ENCODE assay signal across 8 cellular contexts in the genomic region with DNA sequence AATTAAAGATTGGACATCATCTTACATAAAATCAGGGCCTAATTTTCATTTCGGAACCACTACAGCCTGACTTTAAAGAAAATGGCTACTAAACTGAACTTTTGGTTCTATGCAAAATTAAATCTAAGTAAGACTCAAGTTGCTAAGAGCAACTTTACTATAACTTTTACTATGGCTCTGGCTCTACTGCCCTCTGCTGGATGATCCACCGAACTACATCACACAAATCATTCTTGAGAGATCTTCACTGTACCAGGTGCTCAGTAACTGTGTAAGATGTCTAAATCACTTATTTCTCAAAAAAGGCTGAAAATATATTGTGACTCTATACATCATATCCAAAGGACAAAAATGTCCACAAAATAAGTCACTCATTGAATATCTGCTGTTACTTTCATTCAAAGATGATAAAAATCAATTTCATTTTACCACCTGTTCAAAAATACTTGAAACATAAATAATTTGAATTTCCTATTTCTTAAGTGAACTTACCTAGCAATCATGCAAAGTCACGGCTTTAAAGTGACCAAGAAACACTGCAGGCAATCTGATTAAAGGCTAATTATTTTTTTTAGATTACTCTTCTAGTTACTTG. TPM values are rescaled to one million over a fixed set of nuclear protein-coding genes. Genes with fewer than 3 reads are reported as not detected.
DNase-seq lines count a peak whose midpoint lies in the region; ATAC-seq and TF ChIP-seq lines count a peak whose summit lies in the region.

No MANE protein-coding gene starts in this region.

- H4K8ac ChIP-seq in trophoblast cell (ENCODE audit: low read depth, low read length): no peak overlapping the region

- H3K4ac ChIP-seq in trophoblast cell (ENCODE audit: low read depth, low read length): no peak overlapping the region

- no peaks in the 10 kb centered on the region for H3K4me1 ChIP-seq in CD8-positive, alpha-beta memory T cell (ENCODE audit: insufficient read depth, low read length)
- H3K4me1 ChIP-seq in trophoblast cell (ENCODE audit: control insufficient read depth in 1 of 2, insufficient read depth in 2 of 2, low read length in 2 of 2) (peaks cover 0 to 4% of the 10 kb centered on the region in 2 experiments), vagina (peaks cover 3% of the 10 kb centered on the region)

- no peak overlapping the region for H2BK120ac ChIP-seq in trophoblast cell (ENCODE audit: insufficient read depth, low read length, poor library complexity)

- H3K9me3 Mint-ChIP-seq in CD8-positive, alpha-beta memory T cell: no peaks in the 10 kb centered on the region

- peak; percentile 41 to 69 (median 51) for DNase-seq in CD8-positive, alpha-beta memory T cell
- DNase-seq in HL-60 (ENCODE audit: low read depth in 1 of 2, low spot score in 1 of 2) (peak; percentile 37 to 45), RWPE1 (ENCODE audit: low spot score) (peak; percentile 65), foreskin melanocyte (peak; percentile 50), trophoblast cell (peak; percentile 68 to 89), vagina (ENCODE audit: extremely low spot score in 2 of 2) (no peak)
- DNase-seq in activated effector memory CD4-positive, alpha-beta T cell treated with Interleukin-2 at 50 U/mL for 16 hours: peak; percentile 37

- CTCF ChIA-PET in CD8-positive, alpha-beta memory T cell (lab: Charles Lee): interaction anchor here (0.8 to 2.8 kb wide), 5 partner anchors 8 to 148 kb away, joined by 3 to 24 read pairs (median 8); a partner anchor contains a TSS
- CTCF ChIA-PET in RWPE1 (lab: Yijun Ruan, JAX): interaction anchor here (0.6 to 3.5 kb wide), 8 partner anchors 9 to 1114 kb away, joined by 3 to 40 read pairs (median 3); a partner anchor contains a TSS

- H2BK5ac ChIP-seq in trophoblast cell (ENCODE audit: low read depth, low read length, poor library complexity): no peak overlapping the region

- no peak overlapping the region for H3K23ac ChIP-seq in trophoblast cell (ENCODE audit: low read length)

- intact Hi-C loops in vagina (cut with DNase I): loop anchor here (10.0 kb wide), 1 partner anchor 151 kb away; no protein-coding TSS in a partner anchor

- POLR2A ChIA-PET in CD8-positive, alpha-beta memory T cell (lab: Charles Lee): interaction anchor here (0.6 kb wide), 1 partner anchor 1126 kb away, joined by 5 read pairs; no protein-coding TSS in a partner anchor
- POLR2A ChIA-PET in RWPE1 (lab: Yijun Ruan, JAX; ENCODE audit: low non-redundant PET): no interaction called here

- H3K27me3 ChIP-seq in CD8-positive, alpha-beta memory T cell (ENCODE audit: insufficient read depth, low read length, poor library complexity, severe bottlenecking): no peaks in the 10 kb centered on the region
- H3K27me3 ChIP-seq in HL-60 (ENCODE audit: insufficient read depth, poor library complexity, severe bottlenecking) (no peaks in the 10 kb centered on the region), trophoblast cell (ENCODE audit: insufficient read depth, low read length) (no peaks in the 10 kb centered on the region), vagina (no peaks in the 10 kb centered on the region)

- ATAC-seq in GM19395 (IDR thresholded peaks at IDR 0.05; ENCODE audit: unreplicated experiment): peak; percentile 93

- no peak overlapping the region for H3K4me2 ChIP-seq in trophoblast cell (ENCODE audit: low read length)

- TF ChIP-seq POLR2A in vagina (IDR thresholded peaks at IDR 0.05): no peak

- peaks cover 0 to 2% (median 0%) of the 10 kb centered on the region in 3 donors for H3K4me1 Mint-ChIP-seq in CD8-positive, alpha-beta memory T cell

- no peak overlapping the region for H2AFZ ChIP-seq in trophoblast cell (ENCODE audit: insufficient read depth, low read length, poor library complexity)

- H3K14ac ChIP-seq in trophoblast cell (ENCODE audit: low read length): no peak overlapping the region

- no peaks in the 10 kb centered on the region for H3K27me3 Mint-ChIP-seq in CD8-positive, alpha-beta memory T cell

- peak overlapping the region in 2 of 8 donors; percentile 30 to 44 for H3K27ac Mint-ChIP-seq in CD8-positive, alpha-beta memory T cell

- H3K4me3 Mint-ChIP-seq in CD8-positive, alpha-beta memory T cell: no peak overlapping the region

- peaks cover 12% of the 10 kb centered on the region for H3K36me3 ChIP-seq in CD8-positive, alpha-beta memory T cell (ENCODE audit: insufficient read depth, low read length)
- peaks cover 5 to 9% of the 10 kb centered on the region in 2 experiments for H3K36me3 ChIP-seq in trophoblast cell (ENCODE audit: control insufficient read depth in 1 of 2, insufficient read depth in 2 of 2, low read length in 2 of 2)
- H3K36me3 ChIP-seq in vagina: peaks cover 0 to 44% of the 10 kb centered on the region in 2 donors

- no peaks in the 10 kb centered on the region for H3K79me1 ChIP-seq in trophoblast cell (ENCODE audit: low read length)

- peaks cover 0 to 39% (median 22%) of the 10 kb centered on the region in 3 donors for H3K36me3 Mint-ChIP-seq in CD8-positive, alpha-beta memory T cell

- no peak overlapping the region for H4K12ac ChIP-seq in trophoblast cell (ENCODE audit: low read depth, low read length)

- H3K18ac ChIP-seq in trophoblast cell (ENCODE audit: low read length): no peak overlapping the region

- TF ChIP-seq CTCF in HL-60 (IDR thresholded peaks at IDR 0.05; ENCODE audit: insufficient read depth, low read length) (peak; percentile 77), RWPE1 (conservative IDR thresholded peaks at IDR 0.05; ENCODE audit: low read depth) (peak; percentile 94), vagina (IDR thresholded peaks at IDR 0.05) (peak; percentile 59 to 86 (median 69))

- no peak overlapping the region for H3K4me3 ChIP-seq in CD8-positive, alpha-beta memory T cell (ENCODE audit: low read length)
- H3K4me3 ChIP-seq in HL-60 (replicated peaks; ENCODE audit: insufficient read depth, low read length) (no peak overlapping the region), trophoblast cell (ENCODE audit: low read depth, low read length) (no peak overlapping the region), vagina (no peak overlapping the region)

- H3K27ac ChIP-seq in CD8-positive, alpha-beta memory T cell (ENCODE audit: low read depth, low read length): no peak overlapping the region
- no peak overlapping the region for H3K27ac ChIP-seq in HL-60 (replicated peaks)
- no peak overlapping the region for H3K27ac ChIP-seq in RWPE1
- H3K27ac ChIP-seq in trophoblast cell (ENCODE audit: low read depth, low read length): no peak overlapping the region
- H3K27ac ChIP-seq in vagina: no peak overlapping the region

- H3K9ac ChIP-seq in trophoblast cell (ENCODE audit: low read length): no peak overlapping the region

- no peak overlapping the region for H4K91ac ChIP-seq in trophoblast cell (ENCODE audit: low read depth, low read length)

- WGBS in trophoblast cell (ENCODE audit: extremely low coverage, insufficient coverage, insufficient read length): no CpG with 5 or more reads among the region's 3 CpGs

- no peak overlapping the region for H2AK5ac ChIP-seq in trophoblast cell (ENCODE audit: low read length)

- no peaks in the 10 kb centered on the region for H3K9me3 ChIP-seq in CD8-positive, alpha-beta memory T cell (ENCODE audit: low read length)
- H3K9me3 ChIP-seq in trophoblast cell (ENCODE audit: insufficient read depth, low read depth, low read length) (no peaks in the 10 kb centered on the region), vagina (no peaks in the 10 kb centered on the region)

- H3K79me2 ChIP-seq in trophoblast cell (ENCODE audit: control insufficient read depth, insufficient read depth, low read length, poor library complexity): no peaks in the 10 kb centered on the region

- no peak overlapping the region for H2BK12ac ChIP-seq in trophoblast cell (ENCODE audit: low read length)

RNA-seq across cellular contexts. Expression of a gene that starts 13.5 kb away (rescaled TPM):
- total RNA-seq in CD8-positive, alpha-beta memory T cell: 10 to 100 TPM; 25.9 to 27.0 TPM
- polyA plus RNA-seq in CD8-positive, alpha-beta memory T cell: 39.7 TPM
- 27.6 and 30.3 TPM in 2 replicates for polyA plus RNA-seq in trophoblast cell (2013)
- total RNA-seq in vagina: 33.1 TPM

Comparison
In these comparisons a context has a peak if more than half of its experiments do, and no peak if none do; other contexts are left out.
1. DNase-seq: peak in CD8-positive, alpha-beta memory T cell (5 of 5), HL-60 (2 of 2), RWPE1 (single experiment), activated effector memory CD4-positive, alpha-beta T cell treated with Interleukin-2 at 50 U/mL for 16 hours (single experiment), foreskin melanocyte (single experiment) and trophoblast cell (2 of 2); none in vagina (0 of 2).
2. Peak in every context shown above with its lines, with median percentiles within 50 percentile points of each other: CTCF ChIP-seq.